In genomic region chr3:37739579-37740290, GRCh38 we compare ENCODE assay signal across 1 cellular context.
TF ChIP-seq lines count a peak whose summit lies in the region.

No MANE protein-coding gene starts in this region.

TF ChIP-seq in GM23338, 12 proteins besides CTCF, POLR2A, EP300 and RAD21:
- no peak for TF ChIP-seq ZNF462 (CRISPR knock-in tag; IDR thresholded peaks at IDR 0.05)
- no peak for TF ChIP-seq REST (IDR thresholded peaks at IDR 0.05; ENCODE audit: unreplicated experiment)
- TF ChIP-seq JUNB (IDR thresholded peaks at IDR 0.05; ENCODE audit: unreplicated experiment) = no peak
- TF ChIP-seq ETS1 (IDR thresholded peaks at IDR 0.05) = no peak
- no peak for TF ChIP-seq STAT1 (IDR thresholded peaks at IDR 0.05; ENCODE audit: unreplicated experiment)
- TF ChIP-seq ZNF114 (CRISPR knock-in tag; IDR thresholded peaks at IDR 0.05) = no peak
- TF ChIP-seq CREB1 (CRISPR knock-in tag; IDR thresholded peaks at IDR 0.05; ENCODE audit: low read depth) = no peak
- TF ChIP-seq NANOG (IDR thresholded peaks at IDR 0.05; ENCODE audit: borderline replicate concordance) = no peak
- no peak for TF ChIP-seq EZH2 (IDR thresholded peaks at IDR 0.05; ENCODE audit: low read depth, unreplicated experiment)
- no peak for TF ChIP-seq ZNF331 (CRISPR knock-in tag; IDR thresholded peaks at IDR 0.05; ENCODE audit: low read depth)
